8 cellular contexts compared by ENCODE assay signal in genomic region chrX:108091266-108091877, GRCh38. TPM values are rescaled to one million over a fixed set of nuclear protein-coding genes. Genes with fewer than 3 reads are reported as not detected.
DNase-seq lines count a peak whose midpoint lies in the region; ATAC-seq and TF ChIP-seq lines count a peak whose summit lies in the region.

Gene ATG4A (plus strand): TSS chrX:108091778. CDS start chrX:108091827, 49 bp downstream.
Gene PSMD10 (minus strand): TSS chrX:108091542. CDS start chrX:108091520, 22 bp downstream.

- TF ChIP-seq CTCF in WTC11 (IDR thresholded peaks at IDR 0.05) (no peak), spleen (IDR thresholded peaks at IDR 0.05 in 8 of 11, conservative IDR thresholded peaks at IDR 0.05 in 3 of 11) (peak in 5 of 11 experiments; percentile 19 to 58 (median 50))

- POLR2A ChIA-PET in WTC11 (lab: Charles Lee): no interaction called here

- H3K36me3 Mint-ChIP-seq in WTC11 (peaks cover 4% of the 10 kb centered on the region), immature natural killer cell (no peaks in the 10 kb centered on the region)

- H3K9me3 Mint-ChIP-seq in WTC11: no peaks in the 10 kb centered on the region
- no peaks in the 10 kb centered on the region for H3K9me3 Mint-ChIP-seq in immature natural killer cell

- peak within 1 kb of the TSS; percentile 45 to 81 (median 54) for H3K4me3 ChIP-seq in spleen

- H3K36me3 ChIP-seq in spleen: peaks cover 0 to 21% (median 6%) of the 10 kb centered on the region in 6 donors

- H3K4me1 Mint-ChIP-seq in WTC11 (no peaks in the 10 kb centered on the region), immature natural killer cell (peaks cover 2 to 12% of the 10 kb centered on the region in 2 donors)

- intact Hi-C loops in spleen (cut with DNase I; ENCODE audit: low total_unique reads): no loop called here

- 0 to 44% (median 1%) methylated on average over 20 to 47 of the region's 47 CpGs for WGBS in spleen, 5 donors

- no peak within 1 kb of the TSS for H3K4me3 Mint-ChIP-seq in WTC11
- no peak within 1 kb of the TSS for H3K4me3 Mint-ChIP-seq in immature natural killer cell

- peak in 1 of 3 donors; percentile 27 for TF ChIP-seq POLR2A in spleen (IDR thresholded peaks at IDR 0.05)

- no peaks in the 10 kb centered on the region for H3K9me3 ChIP-seq in spleen

- no peaks in the 10 kb centered on the region for H3K27me3 ChIP-seq in spleen (replicated peaks in 1 of 7)

- H3K27ac Mint-ChIP-seq in WTC11 (no peak within 1 kb of the TSS), immature natural killer cell (no peak within 1 kb of the TSS)

- CTCF ChIA-PET in WTC11 (lab: Charles Lee): interaction anchor here (0.6 to 2.0 kb wide), 4 partner anchors 25 to 419 kb away, joined by 3 to 8 read pairs (median 4); no protein-coding TSS in a partner anchor

- ATAC-seq in GM19043 (IDR thresholded peaks at IDR 0.05; ENCODE audit: low read depth, unreplicated experiment) (peak; percentile 93), HG03342 (IDR thresholded peaks at IDR 0.05; ENCODE audit: unreplicated experiment) (peak; percentile 96), WTC11 (peak; percentile 98)

- H3K4me1 ChIP-seq in spleen: peaks cover 0 to 37% (median 19%) of the 10 kb centered on the region in 6 donors

- H3K27ac ChIP-seq in spleen: peak within 1 kb of the TSS; percentile 74 to 91 (median 88)

- DNase-seq in AG20443 (ENCODE audit: low spot score) (peak; percentile 88), NCI-H345 (lab: John Stamatoyannopoulos, UW) (peak; percentile 97), WTC11 (ENCODE audit: low spot score) (peak; percentile 90), immature natural killer cell (peak; percentile 83 to 87 (median 85)), spleen (peak; percentile 96)
- DNase-seq in central memory CD4-positive, alpha-beta T cell: peak; percentile 89

- no peaks in the 10 kb centered on the region; the same call in none of the 2 replicates for H3K27me3 Mint-ChIP-seq in WTC11 (ENCODE audit: low read depth)
- H3K27me3 Mint-ChIP-seq in immature natural killer cell (ENCODE audit: low read depth in 3 of 3): no peaks in the 10 kb centered on the region

TF ChIP-seq in WTC11, 78 proteins besides CTCF, POLR2A, EP300 and RAD21:
- no peak for TF ChIP-seq CREB1 (CRISPR knock-in tag; IDR thresholded peaks at IDR 0.05)
- TF ChIP-seq JAZF1 (CRISPR knock-in tag; IDR thresholded peaks at IDR 0.05): no peak
- TF ChIP-seq ETV6 (CRISPR knock-in tag; IDR thresholded peaks at IDR 0.05): peak; percentile 50; the same call in 1 of the 2 replicates
- TF ChIP-seq ATF3 (CRISPR knock-in tag; conservative IDR thresholded peaks at IDR 0.05): no peak
- peak; percentile 27; the same call in 1 of the 2 replicates for TF ChIP-seq GABPB1 (CRISPR knock-in tag; IDR thresholded peaks at IDR 0.05)
- no peak for TF ChIP-seq ZNF138 (CRISPR knock-in tag; conservative IDR thresholded peaks at IDR 0.05)
- TF ChIP-seq SP1 (CRISPR knock-in tag; conservative IDR thresholded peaks at IDR 0.05): 0 out of 2 replicates have a peak, but pooled peaks have one; percentile 38
- TF ChIP-seq NFYB (CRISPR knock-in tag; conservative IDR thresholded peaks at IDR 0.05; ENCODE audit: low read depth): peak; percentile 60
- TF ChIP-seq MLX (CRISPR knock-in tag; IDR thresholded peaks at IDR 0.05): no peak
- TF ChIP-seq E2F5 (CRISPR knock-in tag; IDR thresholded peaks at IDR 0.05): no peak
- no peak for TF ChIP-seq MAX (CRISPR knock-in tag; IDR thresholded peaks at IDR 0.05)
- TF ChIP-seq FOXK1 (CRISPR knock-in tag; IDR thresholded peaks at IDR 0.05): peak; percentile 48; the same call in 1 of the 2 replicates
- no peak for TF ChIP-seq JUN (CRISPR knock-in tag; IDR thresholded peaks at IDR 0.05)
- TF ChIP-seq AR (CRISPR knock-in tag; IDR thresholded peaks at IDR 0.05): no peak
- TF ChIP-seq EMX1 (CRISPR knock-in tag; IDR thresholded peaks at IDR 0.05): no peak
- TF ChIP-seq ZNF317 (CRISPR knock-in tag; IDR thresholded peaks at IDR 0.05; ENCODE audit: borderline replicate concordance, low read depth): no peak
- TF ChIP-seq NFE2L1 (CRISPR knock-in tag; IDR thresholded peaks at IDR 0.05): no peak
TF ChIP-seq in WTC11: peak in this region for 5.

RNA-seq across cellular contexts. Expression of gene ATG4A, which starts in this region (rescaled TPM):
- total RNA-seq in WTC11 (2021) (1.8 to 3.5 TPM (median 2.1 TPM) in 3 replicates), spleen (10 to 100 TPM in 5 of 7 donors, 1 to 10 TPM in 2; 8.6 to 16.7 (median 11.4) TPM)
- polyA plus RNA-seq in immature natural killer cell (10 to 100 TPM; 19.4 to 43.2 (median 27.9) TPM), spleen (10 to 100 TPM in 2 of 3 donors, 1 to 10 TPM in 1; 6.9 to 11.1 (median 10.9) TPM)

RNA-seq across cellular contexts. Expression of gene PSMD10, which starts in this region (rescaled TPM):
- total RNA-seq in WTC11 (2021) (49.8 to 57.5 TPM (median 56.4 TPM) in 3 replicates), spleen (10 to 100 TPM; 26.7 to 39.2 (median 28.7) TPM)
- polyA plus RNA-seq in immature natural killer cell (100 to 1,000 TPM in 1 of 3 donors, 10 to 100 TPM in 2; 62.8 to 125 (median 82.2) TPM), spleen (10 to 100 TPM; 27.0 to 41.2 (median 35.7) TPM)

Comparison
In these comparisons a context has a peak if more than half of its experiments do, and no peak if none do; other contexts are left out.
1. Peak in every context shown above with its lines: DNase-seq, ATAC-seq, H3K4me3 ChIP-seq and H3K27ac ChIP-seq.